Comparison of ENCODE assay signal across 17 cellular contexts in the genomic region with DNA sequence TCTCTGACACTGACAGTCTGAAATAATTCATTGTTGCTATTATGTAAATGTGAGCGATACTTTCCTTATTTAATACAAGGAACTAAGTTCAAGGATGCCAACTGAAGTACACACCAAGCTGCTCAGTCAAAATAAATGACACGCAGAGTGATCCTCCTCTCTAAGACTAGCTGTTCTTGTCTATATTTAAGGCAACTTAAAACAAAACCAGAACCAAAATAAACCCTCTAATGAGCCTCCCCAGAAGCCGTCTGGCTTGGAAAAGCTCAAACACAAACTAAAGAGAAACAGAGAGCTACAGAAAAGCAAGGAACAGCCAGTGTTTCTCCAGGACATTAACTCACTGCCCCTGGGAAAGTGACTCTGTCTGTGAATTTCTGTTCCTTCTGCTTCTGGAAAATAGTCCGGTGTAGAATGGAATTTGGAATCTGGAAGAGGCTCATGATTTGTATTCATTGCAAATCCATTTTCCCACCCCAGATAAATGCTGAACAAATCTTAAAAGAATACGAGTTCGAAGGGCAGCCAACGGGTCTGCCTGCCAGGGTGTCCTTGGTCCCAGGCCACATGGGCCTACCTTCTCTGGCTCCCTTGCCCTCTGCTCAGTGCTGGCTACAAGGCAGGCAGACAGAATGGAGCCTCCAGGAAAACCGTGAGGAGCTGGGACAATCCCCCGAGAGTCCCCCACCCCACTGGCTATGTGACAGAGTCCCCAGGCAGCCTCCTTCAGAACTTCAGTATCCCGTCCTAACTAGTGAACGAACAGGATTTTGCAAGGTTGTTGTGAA. TPM values are rescaled to one million over a fixed set of nuclear protein-coding genes. Genes with fewer than 3 reads are reported as not detected.
DNase-seq lines count a peak whose midpoint lies in the region; ATAC-seq, FAIRE-seq and TF ChIP-seq lines count a peak whose summit lies in the region.
"Had no signal": no experiment of that assay in that cellular context is flagged by ENCODE, and none has a peak within 500 bp of the region (broad histone marks: within the 10 kb centered on the region; RNA-seq: fewer than 3 reads in every experiment).

No MANE protein-coding gene starts in this region.

- no peak overlapping the region for H3K27ac ChIP-seq in HepG2 (ENCODE audit: extremely low read length, insufficient read depth, low read length)
- H3K27ac ChIP-seq in gastrocnemius medialis: peak overlapping the region; percentile 14 to 64 (median 42)
- H3K27ac ChIP-seq in MM.1S (ENCODE audit: low read length): no peak overlapping the region
- no peak overlapping the region for H3K27ac ChIP-seq in PC-9

- no peaks in the 10 kb centered on the region for H3K9me3 Mint-ChIP-seq in natural killer cell
- H3K9me3 Mint-ChIP-seq: activated naive CD4-positive, alpha-beta T cell treated with anti-CD3 and anti-CD28 coated beads for 36 hours; type B pancreatic cell had no signal

- no peaks in the 10 kb centered on the region for H3K79me2 ChIP-seq in HepG2 (ENCODE audit: insufficient read depth, low read length)
- no peaks in the 10 kb centered on the region for H3K79me2 ChIP-seq in MM.1S (ENCODE audit: low read length)
- no peaks in the 10 kb centered on the region for H3K79me2 ChIP-seq in PC-9 (ENCODE audit: low read depth)

- TF ChIP-seq EP300 in HepG2 (IDR thresholded peaks at IDR 0.05; ENCODE audit: low read depth in 2 of 2, low read length in 2 of 2) (no peak), HepG2 (CRISPR knock-in tag; IDR thresholded peaks at IDR 0.05; ENCODE audit: borderline replicate concordance) (no peak)

- FAIRE-seq in HepG2 (lab: Jason Lieb, UNC): no peak
- FAIRE-seq: A204.1 had no signal

- DNase-seq in Right ventricle myocardium inferior (ENCODE audit: missing footprints): no peak
- DNase-seq in cardiac septum (ENCODE audit: low spot score): no peak
- no peak for DNase-seq in HepG2 (ENCODE audit: low spot score)
- DNase-seq in gastrocnemius medialis: no peak
- DNase-seq in activated CD4-positive, alpha-beta T cell treated with anti-CD3 and anti-CD28 coated beads, Interleukin-2, amount 50 U/mL, for 1 hour: no peak
- no peak for DNase-seq in MM.1S
- DNase-seq in natural killer cell: no peak
- DNase-seq in PC-9: no peak
- DNase-seq: activated CD8-positive, alpha-beta memory T cell treated with anti-CD3 and anti-CD28 coated beads, Interleukin-2, amount 10 ng/mL, durations not matched to agents 7 days and 5 days; activated naive CD4-positive, alpha-beta T cell treated with anti-CD3 and anti-CD28 coated beads for 36 hours; NCI-H187 treated with DMSO at 0.1 percent for 48 hours; NCI-H510A treated with DMSO at 0.1 percent for 48 hours; stimulated activated CD4-positive, alpha-beta T cell treated with anti-CD3 and anti-CD28 coated beads, Interleukin-12 subunit alpha, Interleukin-12 subunit beta, amount 100 ng/mL, for 4 hours had no signal

- H2AFZ ChIP-seq in HepG2 (ENCODE audit: low read length): no peak overlapping the region
- H2AFZ ChIP-seq in MM.1S (ENCODE audit: low read length): no peak overlapping the region
- H2AFZ ChIP-seq in PC-9: no peak overlapping the region

- no peaks in the 10 kb centered on the region for H3K27me3 Mint-ChIP-seq in natural killer cell (ENCODE audit: low read depth in 2 of 2)

- H3F3A ChIP-seq in MM.1S (ENCODE audit: insufficient read depth, low read length) (no peaks in the 10 kb centered on the region), PC-9 (ENCODE audit: insufficient read depth, low read depth) (no peaks in the 10 kb centered on the region)

- H3K27me3 ChIP-seq in HepG2 (ENCODE audit: control insufficient read depth in 1 of 2, insufficient read depth in 2 of 2, low read length in 2 of 2) (peaks cover 2 to 37% of the 10 kb centered on the region in 2 experiments; a peak in 4 of 5 replicates), gastrocnemius medialis (no peaks in the 10 kb centered on the region), MM.1S (replicated peaks; ENCODE audit: insufficient read depth, low read length) (no peaks in the 10 kb centered on the region), PC-9 (ENCODE audit: insufficient read depth, low read depth) (no peaks in the 10 kb centered on the region)

- POLR2A ChIA-PET in HepG2 (lab: Yijun Ruan, JAX) (no interaction called here), PC-9 (lab: Charles Lee; ENCODE audit: unreplicated experiment) (interaction anchor here (0.6 kb wide), 1 partner anchor 273 kb away, joined by 8 read pairs; no protein-coding TSS in a partner anchor)

- ATAC-seq in Right ventricle myocardium inferior: peak; percentile 15
- ATAC-seq in HepG2: peak; percentile 66
- ATAC-seq in gastrocnemius medialis: no peak
- ATAC-seq in natural killer cell: no peak
- ATAC-seq: activated CD8-positive, alpha-beta memory T cell treated with anti-CD3 and anti-CD28 coated beads, Interleukin-2, amount 10 ng/mL, durations not matched to agents 7 days and 5 days; Panc1 had no signal

- H3K4me3 Mint-ChIP-seq in natural killer cell: no peak overlapping the region
- H3K4me3 Mint-ChIP-seq: activated CD8-positive, alpha-beta memory T cell treated with anti-CD3 and anti-CD28 coated beads, Interleukin-2, amount 10 ng/mL, durations not matched to agents 7 days and 5 days; activated naive CD4-positive, alpha-beta T cell treated with anti-CD3 and anti-CD28 coated beads for 36 hours; type B pancreatic cell had no signal

- intact Hi-C loops in Right ventricle myocardium inferior (cut with DNase I) (no loop called here), cardiac septum (cut with DNase I) (no loop called here), HepG2 (cut with micrococcal nuclease; ENCODE audit: unreplicated experiment) (no loop called here), gastrocnemius medialis (cut with DNase I; ENCODE audit: low total_unique reads) (no loop called here), natural killer cell (cut with micrococcal nuclease) (no loop called here), PC-9 (cut with micrococcal nuclease; ENCODE audit: unreplicated experiment) (no loop called here)

- H3K4me2 ChIP-seq in HepG2 (ENCODE audit: low read depth, low read length) (no peak overlapping the region), MM.1S (ENCODE audit: low read depth, low read length) (no peak overlapping the region), PC-9 (no peak overlapping the region)

- H3K9ac ChIP-seq in HepG2 (ENCODE audit: insufficient read depth, low read depth, low read length) (no peak overlapping the region), MM.1S (ENCODE audit: low read length) (no peak overlapping the region)

- no peak overlapping the region for H3K27ac Mint-ChIP-seq in natural killer cell
- H3K27ac Mint-ChIP-seq: activated CD8-positive, alpha-beta memory T cell treated with anti-CD3 and anti-CD28 coated beads, Interleukin-2, amount 10 ng/mL, durations not matched to agents 7 days and 5 days; activated naive CD4-positive, alpha-beta T cell treated with anti-CD3 and anti-CD28 coated beads for 36 hours; type B pancreatic cell had no signal

- H3K9me2 ChIP-seq in MM.1S (replicated peaks; ENCODE audit: insufficient read depth, low read length): no peaks in the 10 kb centered on the region
- no peaks in the 10 kb centered on the region for H3K9me2 ChIP-seq in PC-9 (ENCODE audit: insufficient read depth)

- TF ChIP-seq CTCF in HepG2 (CRISPR knock-in tag; IDR thresholded peaks at IDR 0.05) (no peak), gastrocnemius medialis (IDR thresholded peaks at IDR 0.05 in 4 of 5, conservative IDR thresholded peaks at IDR 0.05 in 1 of 5) (no peak), MM.1S (IDR thresholded peaks at IDR 0.05; ENCODE audit: low read length) (no peak), natural killer cell (IDR thresholded peaks at IDR 0.05) (no peak), PC-9 (conservative IDR thresholded peaks at IDR 0.05) (no peak)

- in situ Hi-C loops in HepG2 (cut with HindIII; ENCODE audit: extremely low pct_ligation_motif_present, low pct_unique_long_range_greater_than_20kb): no loop called here
- in situ Hi-C loops in gastrocnemius medialis (cut with MboI; ENCODE audit: low sequenced_read_pairs in 4 of 4): no loop called here

- no peaks in the 10 kb centered on the region for H3K4me1 Mint-ChIP-seq in natural killer cell
- H3K4me1 Mint-ChIP-seq: activated CD8-positive, alpha-beta memory T cell treated with anti-CD3 and anti-CD28 coated beads, Interleukin-2, amount 10 ng/mL, durations not matched to agents 7 days and 5 days had no signal

- BruUV-seq in HepG2 (replicated peaks; lab: Mats Ljungman, UMichigan): no TSS peak
- BruUV-seq in PC-9 (replicated peaks; lab: Mats Ljungman, UMichigan): no TSS peak

- TF ChIP-seq POLR2A in HepG2 (IDR thresholded peaks at IDR 0.05; ENCODE audit: insufficient read depth in 1 of 2, low read depth in 2 of 2, low read length in 2 of 2): no peak
- TF ChIP-seq POLR2A in gastrocnemius medialis (IDR thresholded peaks at IDR 0.05): no peak

- H3K4me3 ChIP-seq in HepG2 (replicated peaks in 1 of 3; ENCODE audit: insufficient read depth in 1 of 3, low read depth in 2 of 3, low read length in 3 of 3) (no peak overlapping the region), gastrocnemius medialis (no peak overlapping the region), MM.1S (ENCODE audit: low read length) (no peak overlapping the region), PC-9 (no peak overlapping the region)

- 31% methylated on average over 9 of the region's 11 CpGs for WGBS in HepG2 (ENCODE audit: low lambda C conversion rate)

- CTCF ChIA-PET in HepG2 (lab: Yijun Ruan, JAX; ENCODE audit: low intra/inter-chr PET ratio, low total read pairs) (no interaction called here), PC-9 (lab: Charles Lee) (interaction anchor here (0.5 to 0.6 kb wide), 2 partner anchors 51 to 356 kb away, joined by 3 to 4 read pairs; no protein-coding TSS in a partner anchor)

- H4K20me1 ChIP-seq in HepG2 (ENCODE audit: insufficient read depth, low read length) (peaks cover 3% of the 10 kb centered on the region; the same call in 1 of the 2 replicates), MM.1S (ENCODE audit: insufficient read depth, low read length) (no peaks in the 10 kb centered on the region), PC-9 (ENCODE audit: insufficient read depth) (no peaks in the 10 kb centered on the region)

- H3K4me1 ChIP-seq in HepG2 (ENCODE audit: insufficient read depth, low read length) (peaks cover 23% of the 10 kb centered on the region; the same call in 1 of the 2 replicates), gastrocnemius medialis (peaks cover 18 to 32% of the 10 kb centered on the region in 2 donors), MM.1S (ENCODE audit: low read length) (no peaks in the 10 kb centered on the region), PC-9 (replicated peaks; ENCODE audit: insufficient read depth) (no peaks in the 10 kb centered on the region)

- no peaks in the 10 kb centered on the region for H3K36me3 Mint-ChIP-seq in natural killer cell
- H3K36me3 Mint-ChIP-seq: activated CD8-positive, alpha-beta memory T cell treated with anti-CD3 and anti-CD28 coated beads, Interleukin-2, amount 10 ng/mL, durations not matched to agents 7 days and 5 days; type B pancreatic cell had no signal

- H3K36me3 ChIP-seq in HepG2 (replicated peaks in 1 of 2; ENCODE audit: control insufficient read depth in 1 of 2, insufficient read depth in 2 of 2, low read length in 2 of 2) (no peaks in the 10 kb centered on the region), gastrocnemius medialis (no peaks in the 10 kb centered on the region), MM.1S (replicated peaks; ENCODE audit: insufficient read depth, low read length) (no peaks in the 10 kb centered on the region), PC-9 (ENCODE audit: low read depth) (no peaks in the 10 kb centered on the region)

- no peak for TF ChIP-seq RAD21 in HepG2 (CRISPR knock-in tag; IDR thresholded peaks at IDR 0.05)

- H3K9me3 ChIP-seq in HepG2 (ENCODE audit: low read length) (no peaks in the 10 kb centered on the region), gastrocnemius medialis (no peaks in the 10 kb centered on the region), MM.1S (replicated peaks; ENCODE audit: insufficient read depth, low read length) (no peaks in the 10 kb centered on the region), PC-9 (ENCODE audit: insufficient read depth, low read depth) (no peaks in the 10 kb centered on the region)

RNA-seq across cellular contexts. Expression of a gene that starts 14.8 kb away (rescaled TPM):
- total RNA-seq in Right ventricle myocardium inferior (27.9 TPM), cardiac septum (8.8 TPM), HepG2 (2016; rRNA removed; fragmentation: Illumina TruSeq; extraction: Trizol) (not detected in 2 replicates), gastrocnemius medialis (10 to 100 TPM in 1 of 4 donors, 1 to 10 TPM in 3; 1.4 to 11.7 (median 3.5) TPM), natural killer cell (under 1 TPM; 0.23 to 0.87 (median 0.55) TPM), PC-9 (2021) (not detected in 2 replicates)
- total RNA-seq in HepG2 (2016; cell fraction: cytosol; rRNA removed; fragmentation: Illumina TruSeq; extraction: Trizol; ENCODE audit: low read depth): not detected in 2 replicates
- total RNA-seq in HepG2 (2016; cell fraction: insoluble cytoplasmic fraction; rRNA removed; fragmentation: Illumina TruSeq; extraction: Trizol): not detected in 2 replicates
- total RNA-seq in HepG2 (2016; cell fraction: membrane; rRNA removed; fragmentation: Illumina TruSeq; extraction: Trizol): not detected in 2 replicates
- total RNA-seq in HepG2 (2016; cell fraction: nucleus; rRNA removed; fragmentation: Illumina TruSeq; extraction: Trizol): not detected in 2 replicates
- polyA plus RNA-seq in HepG2 (2011; rRNA removed): not detected in 2 replicates
- polyA plus RNA-seq in HepG2 (2011; cell fraction: cytosol; rRNA removed): not detected in 2 replicates
- polyA plus RNA-seq in HepG2 (2011; cell fraction: nucleus; rRNA removed): not detected in 2 replicates
- not detected in 2 replicates for polyA plus RNA-seq in HepG2 (2012)
- polyA plus RNA-seq in HepG2 (2016; cell fraction: cytosol; fragmentation: Illumina TruSeq; extraction: Trizol; ENCODE audit: low read depth): not detected in 2 replicates
- not detected in 2 replicates for polyA plus RNA-seq in HepG2 (2016; cell fraction: insoluble cytoplasmic fraction; fragmentation: Illumina TruSeq; extraction: Trizol; ENCODE audit: low read depth)
- polyA plus RNA-seq in HepG2 (2016; cell fraction: membrane; fragmentation: Illumina TruSeq; extraction: Trizol; ENCODE audit: low read depth): not detected in 2 replicates
- not detected in 2 replicates for polyA plus RNA-seq in HepG2 (2016; cell fraction: nucleus; fragmentation: Illumina TruSeq; extraction: Trizol; ENCODE audit: insufficient read depth, low read depth)
- not detected in 2 replicates for polyA minus RNA-seq in HepG2 (2011; rRNA and poly(A)+ RNA removed; ENCODE audit: low replicate concordance)
- polyA minus RNA-seq in HepG2 (2011; cell fraction: cytosol; rRNA and poly(A)+ RNA removed): not detected in 2 replicates
- polyA minus RNA-seq in HepG2 (2011; cell fraction: nucleus; rRNA and poly(A)+ RNA removed): not detected in 2 replicates
- total RNA-seq: activated naive CD4-positive, alpha-beta T cell treated with anti-CD3 and anti-CD28 coated beads for 36 hours; epithelial cell of proximal tubule had no signal

Comparison
In these comparisons a context has a peak if more than half of its experiments do, and no peak if none do; other contexts are left out.
1. ATAC-seq: peak in Right ventricle myocardium inferior (single experiment) and HepG2 (single experiment); none in gastrocnemius medialis (0 of 2) and natural killer cell (0 of 3).
2. H3K27ac ChIP-seq: peak in gastrocnemius medialis (4 of 4); none in HepG2 (single experiment), MM.1S (single experiment) and PC-9 (single experiment).